Comparison of ENCODE assay signal across 18 cellular contexts in the genomic region with DNA sequence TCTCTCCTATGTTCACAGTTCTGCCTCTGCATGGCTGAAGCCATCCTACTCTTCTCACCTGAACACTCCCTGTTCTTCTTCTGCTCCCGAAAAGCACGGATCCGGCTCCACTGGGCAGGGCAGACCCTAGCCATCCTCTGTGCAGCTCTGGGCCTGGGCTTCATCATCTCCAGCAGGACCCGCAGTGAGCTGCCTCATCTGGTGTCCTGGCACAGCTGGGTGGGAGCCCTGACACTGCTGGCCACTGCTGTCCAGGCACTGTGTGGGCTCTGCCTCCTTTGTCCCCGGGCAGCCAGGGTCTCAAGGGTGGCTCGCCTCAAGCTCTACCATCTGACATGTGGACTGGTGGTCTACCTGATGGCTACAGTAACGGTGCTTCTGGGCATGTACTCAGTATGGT. TPM values are rescaled to one million over a fixed set of nuclear protein-coding genes. Genes with fewer than 3 reads are reported as not detected.
DNase-seq lines count a peak whose midpoint lies in the region; ATAC-seq and TF ChIP-seq lines count a peak whose summit lies in the region.
"Had no signal": no experiment of that assay in that cellular context is flagged by ENCODE, and none has a peak within 500 bp of the region (broad histone marks: within the 10 kb centered on the region; RNA-seq: fewer than 3 reads in every experiment).

No MANE protein-coding gene starts in this region.

- TF ChIP-seq POLR2A in breast epithelium (IDR thresholded peaks at IDR 0.05), result no peak

- peak overlapping the region; percentile 98 for H3K4me3 Mint-ChIP-seq in MCF 10A (ENCODE audit: unreplicated experiment)
- peak overlapping the region; percentile 34 for H3K4me3 Mint-ChIP-seq in activated CD8-positive, alpha-beta T cell treated with anti-CD3 and anti-CD28 coated beads for 36 hours

- POLR2A ChIA-PET in MCF 10A (lab: Yijun Ruan, JAX), result interaction anchor here (1.0 kb wide), 1 partner anchor 255 kb away, joined by 3 read pairs; no protein-coding TSS in a partner anchor
- POLR2A ChIA-PET in activated CD8-positive, alpha-beta T cell treated with anti-CD3 and anti-CD28 coated beads for 36 hours (lab: Charles Lee), result interaction anchor here (0.7 to 6.9 kb wide), 4 partner anchors 10 to 36 kb away, joined by 3 to 48 read pairs (median 18); partner anchors contain the start of genes AMIGO1 and ATXN7L2

- no peaks in the 10 kb centered on the region for H3K4me1 ChIP-seq in breast epithelium
- H3K4me1 ChIP-seq: foreskin keratinocyte had no signal

- H3K36me3 Mint-ChIP-seq in MCF 10A (ENCODE audit: insufficient read depth, unreplicated experiment), result peaks cover 13% of the 10 kb centered on the region
- peaks cover 7% of the 10 kb centered on the region for H3K36me3 Mint-ChIP-seq in activated CD8-positive, alpha-beta T cell treated with anti-CD3 and anti-CD28 coated beads for 36 hours (ENCODE audit: low read depth)

- H3K9me3 ChIP-seq in breast epithelium, result no peaks in the 10 kb centered on the region
- H3K9me3 ChIP-seq: right atrium auricular region, transverse colon had no signal

- BruUV-seq in MCF 10A (replicated peaks; lab: Mats Ljungman, UMichigan), result no TSS peak

- H3K4me1 Mint-ChIP-seq in MCF 10A (ENCODE audit: insufficient read depth, unreplicated experiment), result no peaks in the 10 kb centered on the region
- peaks cover 58% of the 10 kb centered on the region for H3K4me1 Mint-ChIP-seq in activated CD8-positive, alpha-beta T cell treated with anti-CD3 and anti-CD28 coated beads for 36 hours (ENCODE audit: low read depth)

- TF ChIP-seq CTCF in MCF 10A (IDR thresholded peaks at IDR 0.05; ENCODE audit: unreplicated experiment) (no peak), breast epithelium (IDR thresholded peaks at IDR 0.05) (no peak)
- no peak for TF ChIP-seq CTCF in activated CD8-positive, alpha-beta T cell treated with anti-CD3 and anti-CD28 coated beads for 36 hours (IDR thresholded peaks at IDR 0.05)

- H3K36me3 ChIP-seq in breast epithelium, result no peaks in the 10 kb centered on the region
- H3K36me3 ChIP-seq: transverse colon had no signal

- H3K4me3 ChIP-seq in breast epithelium, result no peak overlapping the region
- H3K4me3 ChIP-seq: right atrium auricular region, SK-N-MC, transverse colon had no signal

- H3K27ac ChIP-seq in breast epithelium, result no peak overlapping the region
- H3K27ac ChIP-seq: foreskin keratinocyte, right atrium auricular region, SK-N-MC, transverse colon had no signal

- CTCF ChIA-PET in MCF 10A (lab: Yijun Ruan, JAX), result interaction anchor here (0.6 to 40.0 kb wide), 5 partner anchors 11 to 278 kb away, joined by 3 to 1071 read pairs (median 7); partner anchors contain the start of genes ATXN7L2 and GPR61
- CTCF ChIA-PET in activated CD8-positive, alpha-beta T cell treated with anti-CD3 and anti-CD28 coated beads for 36 hours (lab: Charles Lee), result interaction anchor here (2.5 to 40.7 kb wide), 6 partner anchors 7 to 50 kb away, joined by 10 to 1390 read pairs (median 68); partner anchors contain the start of genes AMIGO1, ATXN7L2 and GPR61

- no peak overlapping the region for H3K27ac Mint-ChIP-seq in MCF 10A (ENCODE audit: low read depth, unreplicated experiment)
- no peak overlapping the region for H3K27ac Mint-ChIP-seq in activated CD8-positive, alpha-beta T cell treated with anti-CD3 and anti-CD28 coated beads for 36 hours

- H3K27me3 Mint-ChIP-seq in MCF 10A (ENCODE audit: insufficient read depth, unreplicated experiment), result no peaks in the 10 kb centered on the region
- H3K27me3 Mint-ChIP-seq in activated CD8-positive, alpha-beta T cell treated with anti-CD3 and anti-CD28 coated beads for 36 hours, result no peaks in the 10 kb centered on the region

- H3K27me3 ChIP-seq in breast epithelium, result no peaks in the 10 kb centered on the region
- H3K27me3 ChIP-seq: foreskin keratinocyte, right atrium auricular region, transverse colon had no signal

- no peak for DNase-seq in MCF 10A (ENCODE audit: unreplicated experiment)
- no peak for DNase-seq in breast epithelium (ENCODE audit: low spot score in 2 of 2)
- DNase-seq in activated CD8-positive, alpha-beta T cell treated with anti-CD3 and anti-CD28 coated beads for 36 hours, result no peak
- DNase-seq in islet precursor cell, result peak; percentile 29
- DNase-seq in GM19238 (ENCODE audit: insufficient read length, low spot score), result no peak
- no peak for DNase-seq in stimulated activated naive CD4-positive, alpha-beta T cell (lab: John Stamatoyannopoulos, UW)
- DNase-seq: DMS153, foreskin keratinocyte, MM.1S, NCI-H1930, NCI-H524 treated with DMSO at 0.1 percent for 48 hours, transverse colon had no signal

- intact Hi-C loops in MCF 10A (cut with micrococcal nuclease) (no loop called here), breast epithelium (cut with DNase I; ENCODE audit: low total_unique reads) (no loop called here)
- intact Hi-C loops in activated CD8-positive, alpha-beta T cell treated with anti-CD3 and anti-CD28 coated beads for 36 hours (cut with micrococcal nuclease), result no loop called here

- ATAC-seq in activated CD8-positive, alpha-beta T cell treated with anti-CD3 and anti-CD28 coated beads for 36 hours, result no peak
- ATAC-seq in HG03196 (IDR thresholded peaks at IDR 0.05; ENCODE audit: unreplicated experiment) (no peak), HG03108 (IDR thresholded peaks at IDR 0.05; ENCODE audit: unreplicated experiment) (no peak)
- ATAC-seq: foreskin keratinocyte had no signal

- H3K9me3 Mint-ChIP-seq in MCF 10A (ENCODE audit: unreplicated experiment), result no peaks in the 10 kb centered on the region
- no peaks in the 10 kb centered on the region for H3K9me3 Mint-ChIP-seq in activated CD8-positive, alpha-beta T cell treated with anti-CD3 and anti-CD28 coated beads for 36 hours

RNA-seq across cellular contexts. Expression of gene CYB561D1, which starts 1.8 kb away (rescaled TPM):
- total RNA-seq in MCF 10A (2022), result 6.9 and 7.8 TPM in 2 replicates
- 1 to 10 TPM; 6.6 to 9.1 (median 8.2) TPM for total RNA-seq in breast epithelium
- 1 to 10 TPM; 7.0 to 9.5 TPM for total RNA-seq in activated CD8-positive, alpha-beta T cell treated with anti-CD3 and anti-CD28 coated beads for 36 hours

RNA-seq across cellular contexts. Expression of gene ATXN7L2, which starts 12.0 kb away (rescaled TPM):
- 3.8 and 7.3 TPM in 2 replicates for total RNA-seq in MCF 10A (2022)
- total RNA-seq in breast epithelium, result 1 to 10 TPM; 2.4 to 4.1 (median 2.9) TPM
- 10 to 100 TPM; 11.2 to 13.7 TPM for total RNA-seq in activated CD8-positive, alpha-beta T cell treated with anti-CD3 and anti-CD28 coated beads for 36 hours

RNA-seq across cellular contexts. Expression of gene AMIGO1, which starts 13.8 kb away (rescaled TPM):
- total RNA-seq in MCF 10A (2022), result 0.21 and 0.29 TPM in 2 replicates
- 1 to 10 TPM; 3.0 to 9.5 (median 6.4) TPM for total RNA-seq in breast epithelium
- 1 to 10 TPM; 1.3 to 1.7 TPM for total RNA-seq in activated CD8-positive, alpha-beta T cell treated with anti-CD3 and anti-CD28 coated beads for 36 hours

RNA-seq across cellular contexts. Expression of gene SYPL2, which starts 29.4 kb away (rescaled TPM):
- not detected in 2 replicates for total RNA-seq in MCF 10A (2022)
- 1 to 10 TPM in 1 of 3 donors, under 1 TPM in 2; 0.44 to 1.4 (median 0.66) TPM for total RNA-seq in breast epithelium
- total RNA-seq in activated CD8-positive, alpha-beta T cell treated with anti-CD3 and anti-CD28 coated beads for 36 hours, result not detected
- total RNA-seq: bronchial epithelial cell, foreskin keratinocyte had no signal

RNA-seq across cellular contexts. Expression of gene GPR61, which starts 43.9 kb away (rescaled TPM):
- total RNA-seq in MCF 10A (2022) (not detected in 2 replicates), breast epithelium (not detected)
- total RNA-seq in activated CD8-positive, alpha-beta T cell treated with anti-CD3 and anti-CD28 coated beads for 36 hours, result under 1 TPM in 1 of 2 experiments, not detected in 1; 0.22 TPM
- total RNA-seq: bronchial epithelial cell, HT1080, transverse colon had no signal
